24 cellular contexts compared by ENCODE assay signal in genomic region chr4:123093247-123093646, GRCh38.
DNase-seq lines count a peak whose midpoint lies in the region; ATAC-seq, FAIRE-seq and TF ChIP-seq lines count a peak whose summit lies in the region.
"Had no signal": no experiment of that assay in that cellular context is flagged by ENCODE, and none has a peak within 500 bp of the region (broad histone marks: within the 10 kb centered on the region; RNA-seq: fewer than 3 reads in every experiment).

No MANE protein-coding gene starts in this region.

- no peak overlapping the region for H3K9ac ChIP-seq in keratinocyte (ENCODE audit: control insufficient read depth, extremely low read depth, insufficient read depth, low read length)
- H3K9ac ChIP-seq: neural progenitor cell had no signal

- H3K27ac ChIP-seq in keratinocyte (ENCODE audit: control insufficient read depth, insufficient read depth, low read length): no peak overlapping the region
- H3K27ac ChIP-seq: 22Rv1, gastroesophageal sphincter, prostate gland, skin epidermis had no signal

- no peaks in the 10 kb centered on the region for H3K9me3 Mint-ChIP-seq in activated T-helper 17 cell treated with anti-CD3 and anti-CD28 coated beads, Interleukin-2, amount 50 U/mL, for 72 hours
- H3K9me3 Mint-ChIP-seq: neural progenitor cell had no signal

- no peaks in the 10 kb centered on the region for H4K20me1 ChIP-seq in keratinocyte (ENCODE audit: control insufficient read depth, extremely low read depth, insufficient read depth, low read length)

- H3K36me3 Mint-ChIP-seq in activated T-helper 17 cell treated with anti-CD3 and anti-CD28 coated beads, Interleukin-2, amount 50 U/mL, for 72 hours (ENCODE audit: low read depth): peaks cover 26% of the 10 kb centered on the region
- peaks cover 2% of the 10 kb centered on the region for H3K36me3 Mint-ChIP-seq in T-helper 17 cell (ENCODE audit: low read depth)

- H3K9me1 ChIP-seq in keratinocyte (ENCODE audit: control insufficient read depth, extremely low read depth, insufficient read depth, low read length): no peaks in the 10 kb centered on the region

- peak overlapping the region; percentile 26 for H3K27ac Mint-ChIP-seq in activated T-helper 17 cell treated with anti-CD3 and anti-CD28 coated beads, Interleukin-2, amount 50 U/mL, for 72 hours
- no peak overlapping the region for H3K27ac Mint-ChIP-seq in T-helper 17 cell
- H3K27ac Mint-ChIP-seq: activated CD4-positive, alpha-beta memory T cell treated with anti-CD3 and anti-CD28 coated beads for 36 hours; brain; neural progenitor cell had no signal

- no peak overlapping the region for H3K4me3 Mint-ChIP-seq in activated T-helper 17 cell treated with anti-CD3 and anti-CD28 coated beads, Interleukin-2, amount 50 U/mL, for 72 hours
- no peak overlapping the region for H3K4me3 Mint-ChIP-seq in T-helper 17 cell
- H3K4me3 Mint-ChIP-seq: activated CD4-positive, alpha-beta memory T cell treated with anti-CD3 and anti-CD28 coated beads for 36 hours; activated T-cell treated with anti-CD3 and anti-CD28 coated beads, Interleukin-2, amount 50 U/mL, for 4 hours; brain; neural progenitor cell had no signal

- peaks cover 0 to 3% of the 10 kb centered on the region in 2 experiments for H3K36me3 ChIP-seq in keratinocyte (ENCODE audit: control insufficient read depth in 2 of 2, extremely low read depth in 1 of 2, insufficient read depth in 2 of 2, low read length in 2 of 2)
- H3K36me3 ChIP-seq: neural progenitor cell, prostate gland had no signal

- no peaks in the 10 kb centered on the region for H3K4me1 ChIP-seq in keratinocyte (ENCODE audit: control insufficient read depth, extremely low read depth, insufficient read depth, low read length)
- H3K4me1 ChIP-seq: gastroesophageal sphincter, neural progenitor cell, prostate gland had no signal

- no peaks in the 10 kb centered on the region for H3K4me1 Mint-ChIP-seq in activated T-helper 17 cell treated with anti-CD3 and anti-CD28 coated beads, Interleukin-2, amount 50 U/mL, for 72 hours
- peaks cover 7% of the 10 kb centered on the region for H3K4me1 Mint-ChIP-seq in T-helper 17 cell
- H3K4me1 Mint-ChIP-seq: brain, neural progenitor cell had no signal

- H3K27me3 ChIP-seq in keratinocyte (ENCODE audit: control insufficient read depth, extremely low read depth, insufficient read depth, low read length): no peaks in the 10 kb centered on the region
- H3K27me3 ChIP-seq: gastroesophageal sphincter, neural progenitor cell had no signal

- TF ChIP-seq CTCF in keratinocyte (optimal IDR thresholded peaks at IDR 0.05 in 1 of 3, IDR thresholded peaks at IDR 0.05 in 1 of 3, conservative IDR thresholded peaks at IDR 0.05 in 1 of 3; ENCODE audit: extremely low read depth in 1 of 3, insufficient read depth in 2 of 3, low read length in 3 of 3): peak; percentile 8 to 19 (median 9)

- intact Hi-C loops in head of caudate nucleus (cut with DNase I): no loop called here

- dilution Hi-C loops in keratinocyte (cut with MboI; ENCODE audit: extremely low pct_ligation_motif_present, low sequenced_read_pairs): no loop called here

- H3K27me3 Mint-ChIP-seq in activated T-helper 17 cell treated with anti-CD3 and anti-CD28 coated beads, Interleukin-2, amount 50 U/mL, for 72 hours: no peaks in the 10 kb centered on the region
- no peaks in the 10 kb centered on the region for H3K27me3 Mint-ChIP-seq in T-helper 17 cell
- H3K27me3 Mint-ChIP-seq: activated CD4-positive, alpha-beta memory T cell treated with anti-CD3 and anti-CD28 coated beads for 36 hours; brain had no signal

- no peak overlapping the region for H2AFZ ChIP-seq in keratinocyte (ENCODE audit: control insufficient read depth, low read length)
- H2AFZ ChIP-seq: neural progenitor cell had no signal

- no peak overlapping the region for H3K4me3 ChIP-seq in keratinocyte (ENCODE audit: control insufficient read depth in 2 of 3, extremely low read depth in 1 of 3, insufficient read depth in 2 of 3, low read depth in 1 of 3, low read length in 3 of 3)
- H3K4me3 ChIP-seq: gastroesophageal sphincter, neural progenitor cell, prostate gland, skin epidermis had no signal

- peak; percentile 51 for FAIRE-seq in keratinocyte (lab: Jason Lieb, UNC)
- FAIRE-seq: D721Med, GM12891 had no signal

- H3K9me3 ChIP-seq in keratinocyte (ENCODE audit: control insufficient read depth, low read depth, low read length) (no peaks in the 10 kb centered on the region), T-helper 17 cell (ENCODE audit: control insufficient read depth, low read length, poor library complexity, severe bottlenecking) (no peaks in the 10 kb centered on the region)
- H3K9me3 ChIP-seq: gastroesophageal sphincter, prostate gland had no signal

- peak; percentile 47 for ATAC-seq in activated T-helper 17 cell treated with anti-CD3 and anti-CD28 coated beads, Interleukin-2, amount 50 U/mL, for 72 hours (replicated peaks)
- ATAC-seq in HG03460 (IDR thresholded peaks at IDR 0.05; ENCODE audit: unreplicated experiment) (no peak), T-helper 17 cell (no peak)
- ATAC-seq: activated T-cell treated with anti-CD3 and anti-CD28 coated beads, Interleukin-2, amount 50 U/mL, for 4 hours; gastroesophageal sphincter had no signal

- H3K79me2 ChIP-seq in keratinocyte (ENCODE audit: control insufficient read depth, insufficient read depth, low read length): no peaks in the 10 kb centered on the region

- no peak overlapping the region for H3K4me2 ChIP-seq in keratinocyte (ENCODE audit: control insufficient read depth, extremely low read depth, insufficient read depth, low read depth, low read length)
- H3K4me2 ChIP-seq: neural progenitor cell had no signal

- peak; percentile 1 for DNase-seq in DMS53 (lab: John Stamatoyannopoulos, UW)
- DNase-seq in DMS53 treated with DMSO at 0.1 percent for 48 hours (lab: John Stamatoyannopoulos, UW; ENCODE audit: unreplicated experiment): no peak
- peak; percentile 67 for DNase-seq in MV-4-11 (lab: John Stamatoyannopoulos, UW)
- DNase-seq in keratinocyte (ENCODE audit: low read depth, low spot score): no peak
- DNase-seq in T-helper 17 cell: no peak
- no peak for DNase-seq in head of caudate nucleus
- DNase-seq: activated CD4-positive, alpha-beta memory T cell treated with anti-CD3 and anti-CD28 coated beads for 36 hours; activated T-cell treated with anti-CD3 and anti-CD28 coated beads, Interleukin-2, amount 50 U/mL, for 4 hours; dermis blood vessel endothelial cell; GF-D8; MM.1S; NCI-H510A; SIG-M5; stimulated activated CD4-positive, alpha-beta T cell treated with anti-CD3 and anti-CD28 coated beads, Interleukin-2, amount 100 ng/mL, for 48 hours had no signal

Comparison
In these comparisons a context has a peak if more than half of its experiments do, and no peak if none do; other contexts are left out.
1. DNase-seq: peak in DMS53 (single experiment) and MV-4-11 (single experiment); none in DMS53 treated with DMSO at 0.1 percent for 48 hours (single experiment), keratinocyte (single experiment), T-helper 17 cell (0 of 3) and head of caudate nucleus (0 of 42).